In genomic region chr1:40331403-40331802, GRCh38 we compare ENCODE assay signal across 2 cellular contexts. TPM values are rescaled to one million over a fixed set of nuclear protein-coding genes. Genes with fewer than 3 reads are reported as not detected.
"Had no signal": no experiment of that assay in that cellular context is flagged by ENCODE, and none has a peak within 500 bp of the region (broad histone marks: within the 10 kb centered on the region; RNA-seq: fewer than 3 reads in every experiment).

No MANE protein-coding gene starts in this region.

RNA-seq across cellular contexts. Expression of gene COL9A2, which starts 14.3 kb away (rescaled TPM):
- total RNA-seq: LHCN-M2, MCF 10A had no signal
